Comparison of ENCODE assay signal across 32 cellular contexts in genomic region chr18:29549759-29550158, GRCh38.
"Had no signal": no experiment of that assay in that cellular context is flagged by ENCODE, and none has a peak within 500 bp of the region (broad histone marks: within the 10 kb centered on the region; RNA-seq: fewer than 3 reads in every experiment).

No MANE protein-coding gene starts in this region.

- ATAC-seq: activated naive CD4-positive, alpha-beta T cell treated with anti-CD3 and anti-CD28 coated beads, Interleukin-2, amount 50 U/mL, for 72 hours; activated naive CD8-positive, alpha-beta T cell treated with anti-CD3 and anti-CD28 coated beads, Interleukin-2, amount 50 U/mL, for 24 hours; activated T-cell treated with anti-CD3 and anti-CD28 coated beads, Interleukin-2, amount 50 U/mL, for 4 hours; activated T-cell treated with anti-CD3 and anti-CD28 coated beads, Interleukin-2, amount 50 U/mL, for 72 hours; activated T-helper 17 cell treated with anti-CD3 and anti-CD28 coated beads, Interleukin-2, amount 50 U/mL, for 72 hours; body of pancreas had no signal

- H3K4me3 ChIP-seq: adrenal gland, ascending aorta, body of pancreas, breast epithelium, cardiac muscle cell had no signal

- H3K27me3 ChIP-seq: adrenal gland, ascending aorta, body of pancreas, brain microvascular endothelial cell, breast epithelium, cardiac muscle cell had no signal

- H3K4me1 ChIP-seq: adrenal gland, ascending aorta, body of pancreas, breast epithelium had no signal

- H3K9me3 ChIP-seq: adrenal gland, ascending aorta, body of pancreas, breast epithelium had no signal

- H3K36me3 ChIP-seq: adrenal gland, ascending aorta, brain microvascular endothelial cell, breast epithelium, cardiac muscle cell had no signal

- H3K27ac ChIP-seq: adrenal gland, ascending aorta, body of pancreas, brain microvascular endothelial cell, breast epithelium, cardiac muscle cell had no signal

- DNase-seq: activated effector memory CD4-positive, alpha-beta T cell treated with anti-CD3 and anti-CD28 coated beads, Interleukin-2, amount 50 U/mL, for 16 hours; activated effector memory CD4-positive, alpha-beta T cell treated with Interleukin-2 at 50 U/mL for 16 hours; activated gamma-delta T cell; activated gamma-delta T cell treated with Interleukin-2 at 50 U/mL for 16 hours; activated naive CD4-positive, alpha-beta T cell; activated naive CD4-positive, alpha-beta T cell treated with anti-CD3 and anti-CD28 coated beads for 36 hours; activated naive CD4-positive, alpha-beta T cell treated with anti-CD3 and anti-CD28 coated beads, Interleukin-2, amount 10 ng/mL, durations not matched to agents 7 days and 5 days; activated naive CD4-positive, alpha-beta T cell treated with anti-CD3 and anti-CD28 coated beads, Interleukin-2, amount 50 U/mL, for 16 hours; activated naive CD4-positive, alpha-beta T cell treated with Interleukin-2 at 50 U/mL for 16 hours; activated naive CD8-positive, alpha-beta T cell treated with anti-CD3 and anti-CD28 coated beads for 36 hours; activated naive CD8-positive, alpha-beta T cell treated with anti-CD3 and anti-CD28 coated beads, Interleukin-2, amount 10 ng/mL, durations not matched to agents 7 days and 5 days; activated naive CD8-positive, alpha-beta T cell treated with anti-CD3 and anti-CD28 coated beads, Interleukin-2, amount 50 U/mL, for 24 hours; activated T-cell treated with anti-CD3 and anti-CD28 coated beads, Interleukin-2, amount 50 U/mL, for 1 hour; activated T-cell treated with anti-CD3 and anti-CD28 coated beads, Interleukin-2, amount 50 U/mL, for 24 hours; activated T-cell treated with anti-CD3 and anti-CD28 coated beads, Interleukin-2, amount 50 U/mL, for 4 hours; activated T-cell treated with anti-CD3 and anti-CD28 coated beads, Interleukin-2, amount 50 U/mL, for 48 hours; activated T-cell treated with anti-CD3 and anti-CD28 coated beads, Interleukin-2, amount 50 U/mL, for 72 hours; adrenal gland; amniotic stem cell; amygdala; anterior cingulate cortex; aorta; body of pancreas; brain microvascular endothelial cell; caudate nucleus; central memory CD4-positive, alpha-beta T cell; cerebellar nuclear complex had no signal
